11 cellular contexts compared by ENCODE assay signal in genomic region chr21:16211339-16212303, GRCh38.
DNase-seq lines count a peak whose midpoint lies in the region; ATAC-seq and TF ChIP-seq lines count a peak whose summit lies in the region.
"Had no signal": no experiment of that assay in that cellular context is flagged by ENCODE, and none has a peak within 500 bp of the region (broad histone marks: within the 10 kb centered on the region; RNA-seq: fewer than 3 reads in every experiment).

No MANE protein-coding gene starts in this region.

- no peak for ATAC-seq in effector memory CD8-positive, alpha-beta T cell (replicated peaks)
- no peak for ATAC-seq in HG02973 (IDR thresholded peaks at IDR 0.05; ENCODE audit: unreplicated experiment)

- H3K27ac Mint-ChIP-seq in activated naive CD8-positive, alpha-beta T cell treated with anti-CD3 and anti-CD28 coated beads for 36 hours: no peak overlapping the region
- no peak overlapping the region for H3K27ac Mint-ChIP-seq in effector memory CD8-positive, alpha-beta T cell
- H3K27ac Mint-ChIP-seq: activated T-cell treated with anti-CD3 and anti-CD28 coated beads, Interleukin-2, amount 50 U/mL, for 24 hours had no signal

- no peaks in the 10 kb centered on the region for H3K4me1 Mint-ChIP-seq in activated naive CD8-positive, alpha-beta T cell treated with anti-CD3 and anti-CD28 coated beads for 36 hours
- H3K4me1 Mint-ChIP-seq in effector memory CD8-positive, alpha-beta T cell (ENCODE audit: low read depth in 2 of 2): no peaks in the 10 kb centered on the region

- no peaks in the 10 kb centered on the region for H3K36me3 Mint-ChIP-seq in activated naive CD8-positive, alpha-beta T cell treated with anti-CD3 and anti-CD28 coated beads for 36 hours
- no peaks in the 10 kb centered on the region for H3K36me3 Mint-ChIP-seq in effector memory CD8-positive, alpha-beta T cell (ENCODE audit: insufficient read depth)

- TF ChIP-seq POLR2A in testis (IDR thresholded peaks at IDR 0.05): no peak

- peak overlapping the region; percentile 38 to 70 for H3K27ac ChIP-seq in esophagus (ENCODE audit: low read depth in 2 of 2, low read length in 1 of 2)
- peak overlapping the region; percentile 43 for H3K27ac ChIP-seq in mesodermal cell (ENCODE audit: low read depth, low read length, severe bottlenecking)
- H3K27ac ChIP-seq in testis: peak overlapping the region; percentile 7 to 33

- H3K9me3 Mint-ChIP-seq in activated naive CD8-positive, alpha-beta T cell treated with anti-CD3 and anti-CD28 coated beads for 36 hours: no peaks in the 10 kb centered on the region
- peaks cover 0 to 3% of the 10 kb centered on the region in 2 donors for H3K9me3 Mint-ChIP-seq in effector memory CD8-positive, alpha-beta T cell
- H3K9me3 Mint-ChIP-seq: activated T-cell treated with anti-CD3 and anti-CD28 coated beads, Interleukin-2, amount 50 U/mL, for 24 hours had no signal

- H3K4me3 ChIP-seq in esophagus (ENCODE audit: low read depth in 1 of 2, low read length in 2 of 2) (no peak overlapping the region), mesodermal cell (ENCODE audit: extremely low read depth, insufficient read depth, low read length, poor library complexity, severe bottlenecking) (no peak overlapping the region), testis (no peak overlapping the region)

- DNase-seq in NAMALWA (ENCODE audit: low spot score) (peak; percentile 61), testis (no peak), GM19240 (ENCODE audit: insufficient read length, low spot score) (no peak)
- DNase-seq in activated naive CD8-positive, alpha-beta T cell treated with anti-CD3 and anti-CD28 coated beads for 36 hours: no peak
- DNase-seq in effector memory CD8-positive, alpha-beta T cell: no peak
- DNase-seq: activated T-cell treated with anti-CD3 and anti-CD28 coated beads, Interleukin-2, amount 50 U/mL, for 24 hours; cortex of kidney; NCI-H1105 treated with DMSO at 0.1 percent for 48 hours had no signal

- H3K36me3 ChIP-seq in esophagus (ENCODE audit: control insufficient read depth in 2 of 2, insufficient read depth in 2 of 2, low read length in 1 of 2): no peaks in the 10 kb centered on the region
- no peaks in the 10 kb centered on the region for H3K36me3 ChIP-seq in mesodermal cell (ENCODE audit: control insufficient read depth, insufficient read depth, low read length)
- H3K36me3 ChIP-seq in testis (ENCODE audit: low read depth, missing control alignments): no peaks in the 10 kb centered on the region

- H3K4me3 Mint-ChIP-seq in activated naive CD8-positive, alpha-beta T cell treated with anti-CD3 and anti-CD28 coated beads for 36 hours: no peak overlapping the region
- no peak overlapping the region for H3K4me3 Mint-ChIP-seq in effector memory CD8-positive, alpha-beta T cell
- H3K4me3 Mint-ChIP-seq: activated T-cell treated with anti-CD3 and anti-CD28 coated beads, Interleukin-2, amount 50 U/mL, for 24 hours had no signal

- H3K27me3 Mint-ChIP-seq in activated naive CD8-positive, alpha-beta T cell treated with anti-CD3 and anti-CD28 coated beads for 36 hours: peaks cover 4% of the 10 kb centered on the region
- H3K27me3 Mint-ChIP-seq in effector memory CD8-positive, alpha-beta T cell: no peaks in the 10 kb centered on the region
- H3K27me3 Mint-ChIP-seq: activated T-cell treated with anti-CD3 and anti-CD28 coated beads, Interleukin-2, amount 50 U/mL, for 24 hours had no signal

- intact Hi-C loops in testis (cut with DNase I; ENCODE audit: low total_unique reads): no loop called here

- H3K27me3 ChIP-seq in esophagus (ENCODE audit: control insufficient read depth in 1 of 2, insufficient read depth in 2 of 2, low read length in 2 of 2) (no peaks in the 10 kb centered on the region), testis (no peaks in the 10 kb centered on the region)

- H3K9me3 ChIP-seq in esophagus (ENCODE audit: control insufficient read depth in 2 of 2, insufficient read depth in 1 of 2, low read depth in 1 of 2, low read length in 1 of 2) (no peaks in the 10 kb centered on the region), mesodermal cell (ENCODE audit: control insufficient read depth, low read length) (no peaks in the 10 kb centered on the region), testis (no peaks in the 10 kb centered on the region)

- WGBS in esophagus, 2 donors: 42 to 43% methylated on average over 7 of the region's 7 CpGs
- WGBS in mesodermal cell (ENCODE audit: insufficient coverage in 2 of 2), 2 experiments: 86 to 94% methylated on average over 5 to 6 of the region's 7 CpGs
- 67 to 72% methylated on average over 7 of the region's 7 CpGs for WGBS in testis, 2 donors

- no peaks in the 10 kb centered on the region for H3K4me1 ChIP-seq in esophagus (ENCODE audit: control insufficient read depth in 2 of 2, insufficient read depth in 2 of 2, low read length in 1 of 2)
- peaks cover 9% of the 10 kb centered on the region for H3K4me1 ChIP-seq in mesodermal cell (ENCODE audit: control insufficient read depth, insufficient read depth, low read length, poor library complexity, severe bottlenecking)
- peaks cover 8% of the 10 kb centered on the region for H3K4me1 ChIP-seq in testis

- no peak for TF ChIP-seq CTCF in testis (IDR thresholded peaks at IDR 0.05)
